28 cellular contexts compared by ENCODE assay signal in genomic region chr13:38967446-38967845, GRCh38. TPM values are rescaled to one million over a fixed set of nuclear protein-coding genes. Genes with fewer than 3 reads are reported as not detected.
"Had no signal": no experiment of that assay in that cellular context is flagged by ENCODE, and none has a peak within 500 bp of the region (broad histone marks: within the 10 kb centered on the region; RNA-seq: fewer than 3 reads in every experiment).

No MANE protein-coding gene starts in this region.

- ATAC-seq: activated CD4-positive, CD25-positive, alpha-beta regulatory T cell treated with anti-CD3 and anti-CD28 coated beads, Interleukin-2, amount 50 U/mL, for 24 hours; activated CD8-positive, alpha-beta T cell treated with anti-CD3 and anti-CD28 coated beads for 36 hours; body of pancreas had no signal

- H3K9me3 ChIP-seq: ascending aorta, body of pancreas, Peyer's patch, SJCRH30, SK-N-SH had no signal

- H3K4me3 Mint-ChIP-seq: activated CD8-positive, alpha-beta T cell treated with anti-CD3 and anti-CD28 coated beads for 36 hours; activated naive CD4-positive, alpha-beta T cell treated with anti-CD3 and anti-CD28 coated beads, Interleukin-2, amount 50 U/mL, for 24 hours had no signal

- H3K4me1 ChIP-seq: ascending aorta, body of pancreas, Peyer's patch, SJCRH30 had no signal

- H3K36me3 Mint-ChIP-seq: activated naive CD4-positive, alpha-beta T cell treated with anti-CD3 and anti-CD28 coated beads, Interleukin-2, amount 50 U/mL, for 24 hours had no signal

- DNase-seq: activated CD4-positive, alpha-beta T cell treated with anti-CD3 and anti-CD28 coated beads for 4 hours; activated CD8-positive, alpha-beta memory T cell treated with anti-CD3 and anti-CD28 coated beads, Interleukin-2, amount 50 U/mL, for 4 hours; activated CD8-positive, alpha-beta T cell treated with anti-CD3 and anti-CD28 coated beads for 36 hours; body of pancreas; central memory CD4-positive, alpha-beta T cell; MM.1S; NCI-H146; NCI-H187 treated with DMSO at 0.1 percent for 48 hours; NCI-H2081 treated with DMSO at 0.1 percent for 48 hours; NCI-H2171 treated with DMSO at 0.1 percent for 48 hours; NCI-H226; NCI-H69; Peyer's patch; Right ventricle myocardium superior; SJCRH30; SK-N-SH; T-helper 1 cell had no signal

- H3K4me3 ChIP-seq: ascending aorta, body of pancreas, coronary artery, Peyer's patch, SJCRH30 had no signal

- H3K4me1 Mint-ChIP-seq: activated naive CD4-positive, alpha-beta T cell treated with anti-CD3 and anti-CD28 coated beads, Interleukin-2, amount 50 U/mL, for 24 hours had no signal

- H3K9me2 ChIP-seq: SK-N-SH had no signal

- H3K27me3 ChIP-seq: ascending aorta, body of pancreas, Peyer's patch, SJCRH30 had no signal

- H3K4me2 ChIP-seq: SK-N-SH had no signal

- H3K9me3 Mint-ChIP-seq: activated CD8-positive, alpha-beta T cell treated with anti-CD3 and anti-CD28 coated beads for 36 hours; activated naive CD4-positive, alpha-beta T cell treated with anti-CD3 and anti-CD28 coated beads, Interleukin-2, amount 50 U/mL, for 24 hours had no signal

- H3K27ac ChIP-seq: ascending aorta, body of pancreas, coronary artery, Peyer's patch, RWPE1, SJCRH30, VCaP had no signal

- H3K9ac ChIP-seq: SK-N-SH had no signal

- H3K36me3 ChIP-seq: ascending aorta, Peyer's patch, SJCRH30 had no signal

- H3K27ac Mint-ChIP-seq: activated CD8-positive, alpha-beta T cell treated with anti-CD3 and anti-CD28 coated beads for 36 hours; activated naive CD4-positive, alpha-beta T cell treated with anti-CD3 and anti-CD28 coated beads, Interleukin-2, amount 50 U/mL, for 24 hours had no signal

RNA-seq across cellular contexts. Expression of gene STOML3, which starts 23.2 kb away (rescaled TPM):
- total RNA-seq: activated CD8-positive, alpha-beta T cell treated with anti-CD3 and anti-CD28 coated beads for 36 hours; ascending aorta; body of pancreas; bronchial epithelial cell; chondrocyte; NCI-H460; OCI-LY7; Peyer's patch; Right ventricle myocardium superior; SJCRH30; T-helper 2 cell treated with Interferon-gamma antibody and Interleukin-4, amounts not matched to agents 100 ng/mL and 5 ng/mL, for 36 hours had no signal
- polyA plus RNA-seq: SK-N-SH had no signal
